In genomic region chr1:151737479-151737878, GRCh38 we compare ENCODE assay signal across 30 cellular contexts. TPM values are rescaled to one million over a fixed set of nuclear protein-coding genes. Genes with fewer than 3 reads are reported as not detected.
"Had no signal": no experiment of that assay in that cellular context is flagged by ENCODE, and none has a peak within 500 bp of the region (broad histone marks: within the 10 kb centered on the region; RNA-seq: fewer than 3 reads in every experiment).

No MANE protein-coding gene starts in this region.

- ATAC-seq: activated naive CD4-positive, alpha-beta T cell treated with anti-CD3 and anti-CD28 coated beads, Interleukin-2, amount 50 U/mL, for 72 hours; activated T-cell treated with anti-CD3 and anti-CD28 coated beads, Interleukin-2, amount 50 U/mL, for 72 hours; foreskin keratinocyte; gastrocnemius medialis; heart left ventricle; T-helper 17 cell; WTC11 had no signal

- H3K27ac ChIP-seq: ascending aorta, breast epithelium, cardiac muscle cell, coronary artery, dorsolateral prefrontal cortex, esophagus muscularis mucosa, foreskin keratinocyte, gastrocnemius medialis, heart left ventricle had no signal

- H3K4me1 ChIP-seq: ascending aorta, breast epithelium, foreskin keratinocyte, heart left ventricle had no signal

- H3K9me3 ChIP-seq: ascending aorta, esophagus muscularis mucosa, gastrocnemius medialis had no signal

- DNase-seq: activated CD4-positive, alpha-beta memory T cell treated with anti-CD3 and anti-CD28 coated beads, Interleukin-2, amount 10 ng/mL, durations not matched to agents 7 days and 5 days; activated CD4-positive, alpha-beta T cell treated with anti-CD3 and anti-CD28 coated beads for 1 hour; activated CD4-positive, alpha-beta T cell treated with anti-CD3 and anti-CD28 coated beads for 4 hours; activated CD4-positive, alpha-beta T cell treated with anti-CD3 and anti-CD28 coated beads, Interleukin-2, amount 10 ng/mL, durations not matched to agents 7 days and 5 days; activated CD4-positive, alpha-beta T cell treated with anti-CD3 and anti-CD28 coated beads, Interleukin-2, amount 50 U/mL, for 4 hours; activated CD8-positive, alpha-beta memory T cell treated with anti-CD3 and anti-CD28 coated beads, Interleukin-2, amount 50 U/mL, for 48 hours; activated gamma-delta T cell; activated naive CD4-positive, alpha-beta T cell; activated naive CD4-positive, alpha-beta T cell treated with anti-CD3 and anti-CD28 coated beads, Interleukin-2, amount 10 ng/mL, durations not matched to agents 7 days and 5 days; activated naive CD8-positive, alpha-beta T cell treated with anti-CD3 and anti-CD28 coated beads, Interleukin-2, amount 10 ng/mL, durations not matched to agents 7 days and 5 days; activated T-cell treated with anti-CD3 and anti-CD28 coated beads for 4 hours; activated T-cell treated with anti-CD3 and anti-CD28 coated beads, Interleukin-2, amount 50 U/mL, for 24 hours; activated T-cell treated with anti-CD3 and anti-CD28 coated beads, Interleukin-2, amount 50 U/mL, for 72 hours; dorsolateral prefrontal cortex; effector memory CD4-positive, alpha-beta T cell; endodermal cell; erythroblast; foreskin keratinocyte; gastrocnemius medialis; glutamatergic neuron; heart left ventricle; T-helper 17 cell; T1000 had no signal

- H3K4me3 ChIP-seq: ascending aorta, breast epithelium, cardiac muscle cell, coronary artery, dorsolateral prefrontal cortex, esophagus muscularis mucosa, gastrocnemius medialis, heart left ventricle had no signal

- H3K36me3 ChIP-seq: ascending aorta, breast epithelium, cardiac muscle cell, esophagus muscularis mucosa, gastrocnemius medialis, heart left ventricle had no signal

- H3K27me3 ChIP-seq: ascending aorta, breast epithelium, dorsolateral prefrontal cortex, esophagus muscularis mucosa, gastrocnemius medialis had no signal

RNA-seq across cellular contexts. Expression of gene RIIAD1, which starts 16.2 kb away (rescaled TPM):
- total RNA-seq: activated CD4-positive, alpha-beta memory T cell treated with anti-CD3 and anti-CD28 coated beads, Interleukin-2, amount 10 ng/mL, durations not matched to agents 7 days and 5 days; activated CD4-positive, alpha-beta T cell treated with anti-CD3 and anti-CD28 coated beads, Interleukin-2, amount 10 ng/mL, durations not matched to agents 7 days and 5 days; activated naive CD4-positive, alpha-beta T cell treated with anti-CD3 and anti-CD28 coated beads, Interleukin-2, amount 50 U/mL, for 72 hours; activated naive CD8-positive, alpha-beta T cell treated with anti-CD3 and anti-CD28 coated beads, Interleukin-2, amount 10 ng/mL, durations not matched to agents 7 days and 5 days; activated T-cell treated with anti-CD3 and anti-CD28 coated beads, Interleukin-2, amount 50 U/mL, for 72 hours; ascending aorta; breast epithelium; cardiac muscle cell; endodermal cell; foreskin keratinocyte; gastrocnemius medialis; T-helper 17 cell; WTC11 had no signal

RNA-seq across cellular contexts. Expression of gene CELF3, which starts 20.9 kb away (rescaled TPM):
- total RNA-seq: activated CD4-positive, alpha-beta memory T cell treated with anti-CD3 and anti-CD28 coated beads, Interleukin-2, amount 10 ng/mL, durations not matched to agents 7 days and 5 days; activated CD4-positive, alpha-beta T cell treated with anti-CD3 and anti-CD28 coated beads, Interleukin-2, amount 10 ng/mL, durations not matched to agents 7 days and 5 days; activated naive CD4-positive, alpha-beta T cell treated with anti-CD3 and anti-CD28 coated beads, Interleukin-2, amount 50 U/mL, for 72 hours; activated naive CD8-positive, alpha-beta T cell treated with anti-CD3 and anti-CD28 coated beads, Interleukin-2, amount 10 ng/mL, durations not matched to agents 7 days and 5 days; activated T-cell treated with anti-CD3 and anti-CD28 coated beads, Interleukin-2, amount 50 U/mL, for 72 hours; ascending aorta; breast epithelium; foreskin keratinocyte; gastrocnemius medialis; heart left ventricle had no signal
